Comparison of ENCODE assay signal across 10 cellular contexts in the genomic region with DNA sequence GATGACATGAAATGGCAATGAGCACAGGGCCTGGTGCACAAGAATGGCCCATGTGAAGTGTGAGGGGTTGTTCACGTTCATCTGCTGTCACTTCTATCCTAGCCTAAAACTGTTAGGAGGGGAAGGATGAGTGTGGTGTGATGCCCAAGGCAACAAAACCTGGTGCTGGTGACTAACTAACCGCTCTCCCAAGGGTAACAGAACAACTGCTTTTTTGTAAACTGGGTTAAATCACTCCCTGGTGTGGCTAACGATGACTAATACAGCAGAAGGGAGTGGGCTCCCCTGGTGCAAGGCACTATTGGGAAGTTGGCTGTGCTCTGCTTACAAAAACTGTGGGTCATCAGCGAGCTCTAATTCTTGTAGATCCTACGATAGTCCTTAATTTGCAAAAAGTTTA.
DNase-seq lines count a peak whose midpoint lies in the region; ATAC-seq and TF ChIP-seq lines count a peak whose summit lies in the region.
"Had no signal": no experiment of that assay in that cellular context is flagged by ENCODE, and none has a peak within 500 bp of the region (broad histone marks: within the 10 kb centered on the region; RNA-seq: fewer than 3 reads in every experiment).

No MANE protein-coding gene starts in this region.

- H3K4me3 Mint-ChIP-seq in natural killer cell, result no peak overlapping the region
- H3K4me3 Mint-ChIP-seq in natural killer cell treated with Interleukin-12 subunit alpha and Interleukin-12 subunit beta and Interleukin-15 and Interleukin-18, amount 100 ng/mL, for 72 hours, result no peak overlapping the region

- no peaks in the 10 kb centered on the region for H3K4me1 Mint-ChIP-seq in natural killer cell
- H3K4me1 Mint-ChIP-seq in natural killer cell treated with Interleukin-12 subunit alpha and Interleukin-12 subunit beta and Interleukin-15 and Interleukin-18, amount 100 ng/mL, for 72 hours (ENCODE audit: low read depth in 2 of 2), result no peaks in the 10 kb centered on the region

- intact Hi-C loops in natural killer cell (cut with micrococcal nuclease), result no loop called here
- intact Hi-C loops in posterior vena cava (cut with DNase I), result no loop called here

- DNase-seq in natural killer cell (no peak), epithelial cell of prostate (ENCODE audit: low read depth, low spot score) (peak; percentile 14), COLO668 (lab: John Stamatoyannopoulos, UW; ENCODE audit: unreplicated experiment) (no peak), posterior vena cava (ENCODE audit: low spot score) (no peak)
- DNase-seq in natural killer cell treated with Interleukin-12 subunit alpha and Interleukin-12 subunit beta and Interleukin-15 and Interleukin-18, amount 100 ng/mL, for 72 hours (ENCODE audit: low spot score), result no peak
- DNase-seq in activated effector memory CD4-positive, alpha-beta T cell treated with anti-CD3 and anti-CD28 coated beads, Interleukin-2, amount 50 U/mL, for 16 hours, result no peak
- no peak for DNase-seq in stimulated activated naive CD8-positive, alpha-beta T cell treated with anti-CD3 and anti-CD28 coated beads, Interleukin-15, Interleukin-2, amounts not matched to agents 100 U/mL and 50 U/mL, for 24 hours
- DNase-seq: ACHN, KG1 had no signal

- H3K27me3 Mint-ChIP-seq in natural killer cell (ENCODE audit: low read depth in 2 of 2), result no peaks in the 10 kb centered on the region
- H3K27me3 Mint-ChIP-seq in natural killer cell treated with Interleukin-12 subunit alpha and Interleukin-12 subunit beta and Interleukin-15 and Interleukin-18, amount 100 ng/mL, for 72 hours, result peaks cover 4 to 18% of the 10 kb centered on the region in 2 donors

- no peak overlapping the region for H3K27ac Mint-ChIP-seq in natural killer cell
- no peak overlapping the region for H3K27ac Mint-ChIP-seq in natural killer cell treated with Interleukin-12 subunit alpha and Interleukin-12 subunit beta and Interleukin-15 and Interleukin-18, amount 100 ng/mL, for 72 hours

- no peak for TF ChIP-seq CTCF in natural killer cell (IDR thresholded peaks at IDR 0.05)

- peaks cover 0 to 9% of the 10 kb centered on the region in 2 donors for H3K9me3 Mint-ChIP-seq in natural killer cell
- H3K9me3 Mint-ChIP-seq in natural killer cell treated with Interleukin-12 subunit alpha and Interleukin-12 subunit beta and Interleukin-15 and Interleukin-18, amount 100 ng/mL, for 72 hours, result peaks cover 6% of the 10 kb centered on the region

- no peaks in the 10 kb centered on the region for H3K36me3 Mint-ChIP-seq in natural killer cell
- H3K36me3 Mint-ChIP-seq in natural killer cell treated with Interleukin-12 subunit alpha and Interleukin-12 subunit beta and Interleukin-15 and Interleukin-18, amount 100 ng/mL, for 72 hours, result no peaks in the 10 kb centered on the region

- ATAC-seq in natural killer cell, result peak in 2 of 3 donors; percentile 40 to 49
- ATAC-seq in natural killer cell treated with Interleukin-12 subunit alpha and Interleukin-12 subunit beta and Interleukin-15 and Interleukin-18, amount 100 ng/mL, for 72 hours, result no peak
- ATAC-seq in HG03571 (IDR thresholded peaks at IDR 0.05; ENCODE audit: unreplicated experiment), result peak; percentile 35
- ATAC-seq in stimulated activated naive CD8-positive, alpha-beta T cell treated with anti-CD3 and anti-CD28 coated beads, Interleukin-15, Interleukin-2, amounts not matched to agents 100 U/mL and 50 U/mL, for 24 hours, result no peak

- no peak overlapping the region for H3K27ac ChIP-seq in epithelial cell of prostate

Comparison
In these comparisons a context has a peak if more than half of its experiments do, and no peak if none do; other contexts are left out.
1. ATAC-seq: peak in natural killer cell (2 of 3) and HG03571 (single experiment); none in natural killer cell treated with Interleukin-12 subunit alpha and Interleukin-12 subunit beta and Interleukin-15 and Interleukin-18, amount 100 ng/mL, for 72 hours (0 of 2) and stimulated activated naive CD8-positive, alpha-beta T cell treated with anti-CD3 and anti-CD28 coated beads, Interleukin-15, Interleukin-2, amounts not matched to agents 100 U/mL and 50 U/mL, for 24 hours (single experiment).